In the genomic region with DNA sequence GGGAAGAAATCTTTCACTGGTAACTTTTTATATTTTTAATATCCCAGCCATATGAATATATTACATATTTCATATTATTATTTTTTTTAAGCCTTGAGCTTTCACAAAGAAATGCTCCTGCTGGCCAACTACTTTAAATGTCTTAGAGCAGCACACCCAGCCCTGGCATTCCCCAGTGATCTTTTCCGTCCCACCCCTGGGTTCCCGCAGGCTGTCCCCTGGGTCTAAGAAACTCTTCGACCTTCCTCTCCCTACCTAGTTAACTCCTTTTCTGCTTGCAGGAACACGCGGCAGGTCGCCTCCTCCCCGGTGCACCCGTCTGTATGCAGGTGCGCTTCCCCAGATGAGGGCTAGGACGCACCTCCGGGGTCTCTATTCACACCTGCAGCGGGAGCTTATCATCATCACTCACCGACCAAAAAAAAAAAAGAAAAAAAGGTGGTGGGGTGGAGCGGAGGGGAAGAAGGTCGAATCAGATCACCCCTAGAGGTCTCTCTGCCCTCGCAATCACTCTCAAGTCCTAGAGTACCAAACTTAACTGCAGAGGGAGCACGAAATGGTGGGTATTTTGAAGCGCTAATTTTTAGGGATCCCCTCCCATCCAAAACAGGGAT, we compare ENCODE assay signal across 9 cellular contexts. TPM values are rescaled to one million over a fixed set of nuclear protein-coding genes. Genes with fewer than 3 reads are reported as not detected.
DNase-seq lines count a peak whose midpoint lies in the region; ATAC-seq and TF ChIP-seq lines count a peak whose summit lies in the region.
"Had no signal": no experiment of that assay in that cellular context is flagged by ENCODE, and none has a peak within 500 bp of the region (broad histone marks: within the 10 kb centered on the region; RNA-seq: fewer than 3 reads in every experiment).

No MANE protein-coding gene starts in this region.

- intact Hi-C loops in CD14-positive monocyte (cut with micrococcal nuclease), result loop anchor here (2.0 to 10.0 kb wide), 3 partner anchors 33 to 294 kb away; a partner anchor contains a TSS

- peak overlapping the region; percentile 90 to 93 for H3K4me3 Mint-ChIP-seq in CD14-positive monocyte

- peaks cover 0 to 6% (median 0%) of the 10 kb centered on the region in 3 donors for H3K27me3 Mint-ChIP-seq in CD14-positive monocyte (ENCODE audit: low read depth in 3 of 3)

- peaks cover 11% of the 10 kb centered on the region for H3K4me1 Mint-ChIP-seq in CD14-positive monocyte

- peak overlapping the region; percentile 83 to 94 (median 90) for H3K27ac Mint-ChIP-seq in CD14-positive monocyte

- H3K36me3 Mint-ChIP-seq in CD14-positive monocyte, result peaks cover 11 to 30% of the 10 kb centered on the region in 2 donors

- no peak for DNase-seq in CD14-positive monocyte (ENCODE audit: low spot score)
- peak; percentile 51 for DNase-seq in NCI-H345 treated with DMSO at 0.1 percent for 48 hours (lab: John Stamatoyannopoulos, UW; ENCODE audit: unreplicated experiment)
- peak; percentile 77 for DNase-seq in activated CD8-positive, alpha-beta memory T cell treated with anti-CD3 and anti-CD28 coated beads for 24 hours
- peak; percentile 32 for DNase-seq in fibroblast of the aortic adventitia (ENCODE audit: low read depth)
- no peak for DNase-seq in omental fat pad (ENCODE audit: low spot score)
- DNase-seq in HK-2 (ENCODE audit: unreplicated experiment), result no peak

- peaks cover 0 to 2% (median 0%) of the 10 kb centered on the region in 7 donors for H3K9me3 Mint-ChIP-seq in CD14-positive monocyte

- H3K4me3 ChIP-seq in fibroblast of the aortic adventitia (ENCODE audit: low read depth, low read length), result peak overlapping the region; percentile 96

- TF ChIP-seq CTCF in CD14-positive monocyte (IDR thresholded peaks at IDR 0.05), result no peak
- peak; percentile 21 for TF ChIP-seq CTCF in fibroblast of the aortic adventitia (IDR thresholded peaks at IDR 0.05; ENCODE audit: insufficient read depth, low read length)
- no peak for TF ChIP-seq CTCF in omental fat pad (IDR thresholded peaks at IDR 0.05)

- ATAC-seq in GM18861 (IDR thresholded peaks at IDR 0.05; ENCODE audit: unreplicated experiment), result peak; percentile 48
- peak; percentile 43 for ATAC-seq in HG03045 (IDR thresholded peaks at IDR 0.05; ENCODE audit: unreplicated experiment)
- peak; percentile 50 for ATAC-seq in omental fat pad (ENCODE audit: low FRiP score)

RNA-seq across cellular contexts. Expression of a gene that starts 0.7 kb away (rescaled TPM):
- polyA plus RNA-seq in CD14-positive monocyte, result 1 to 10 TPM; 4.1 to 7.1 TPM
- total RNA-seq in fibroblast of the aortic adventitia (ENCODE audit: low replicate concordance) (14.7 and 19.4 TPM in 2 replicates), omental fat pad (10 to 100 TPM in 3 of 4 donors, 1 to 10 TPM in 1; 9.2 to 21.8 (median 10.8) TPM)

RNA-seq across cellular contexts. Expression of a gene that starts 38.6 kb away (rescaled TPM):
- under 1 TPM; 0.13 to 0.50 TPM for polyA plus RNA-seq in CD14-positive monocyte
- not detected in 2 replicates for total RNA-seq in fibroblast of the aortic adventitia (ENCODE audit: low replicate concordance)
- 1 to 10 TPM; 1.3 to 8.8 (median 3.0) TPM for total RNA-seq in omental fat pad
- total RNA-seq: dermis microvascular lymphatic vessel endothelial cell had no signal

RNA-seq across cellular contexts. Expression of a gene that starts 57.8 kb away (rescaled TPM):
- polyA plus RNA-seq in CD14-positive monocyte, result 100 to 1,000 TPM; 385 to 523 TPM
- total RNA-seq in fibroblast of the aortic adventitia (ENCODE audit: low replicate concordance), result 79.4 and 81.1 TPM in 2 replicates
- total RNA-seq in omental fat pad, result 100 to 1,000 TPM; 159 to 376 (median 258) TPM

Comparison
In these comparisons a context has a peak if more than half of its experiments do, and no peak if none do; other contexts are left out.
1. DNase-seq: peak in NCI-H345 treated with DMSO at 0.1 percent for 48 hours (single experiment), activated CD8-positive, alpha-beta memory T cell treated with anti-CD3 and anti-CD28 coated beads for 24 hours (single experiment) and fibroblast of the aortic adventitia (single experiment); none in CD14-positive monocyte (single experiment), omental fat pad (single experiment) and HK-2 (single experiment).
2. Peak in every context shown above with its lines, with median percentiles within 50 percentile points of each other: ATAC-seq.